27 cellular contexts compared by ENCODE assay signal in the genomic region with DNA sequence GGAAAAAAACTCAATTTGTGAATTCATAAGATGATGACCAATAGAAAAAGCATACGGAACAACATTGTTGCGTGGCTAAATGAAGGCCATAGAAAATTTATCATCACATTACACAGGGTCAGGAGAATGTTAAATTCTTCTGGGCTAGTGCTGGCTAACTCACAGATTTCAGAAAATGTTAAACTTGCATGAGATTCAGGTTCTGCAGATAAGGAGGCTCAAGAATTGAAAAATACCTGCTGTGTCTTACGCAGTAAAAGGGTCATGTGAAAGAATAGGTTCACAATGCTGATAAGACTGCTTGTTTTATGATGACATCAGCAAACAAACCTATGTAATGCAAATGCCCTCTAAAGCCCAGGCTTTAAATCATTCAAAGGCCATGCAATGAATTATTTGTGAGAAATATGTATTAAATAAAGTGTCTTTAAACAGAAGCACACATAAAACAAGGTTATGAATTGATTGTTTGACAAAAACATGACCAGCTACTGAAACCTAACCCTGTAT.
"Had no signal": no experiment of that assay in that cellular context is flagged by ENCODE, and none has a peak within 500 bp of the region (broad histone marks: within the 10 kb centered on the region; RNA-seq: fewer than 3 reads in every experiment).

No MANE protein-coding gene starts in this region.

- H3K27ac ChIP-seq: epithelial cell of prostate, gastrocnemius medialis, left lung, neural progenitor cell, parathyroid adenoma, stomach, thyroid gland had no signal

- FAIRE-seq: colon, kidney had no signal

- H3K4me3 ChIP-seq: gastrocnemius medialis, left lung, neural progenitor cell, smooth muscle cell, stomach, thyroid gland had no signal

- H3K27ac Mint-ChIP-seq: endodermal cell; naive thymus-derived CD4-positive, alpha-beta T cell; nephron; neural progenitor cell; progenitor cell of endocrine pancreas; stimulated activated effector memory CD8-positive, alpha-beta T cell treated with anti-CD3 and anti-CD28 coated beads, Interleukin-12 subunit alpha, Interleukin-12 subunit beta, amount 100 ng/mL, for 72 hours; type B pancreatic cell had no signal

- H3K27me3 ChIP-seq: gastrocnemius medialis, left lung, neural progenitor cell, stomach, thyroid gland had no signal

- ATAC-seq: esophagus mucosa; gastrocnemius medialis; left lung; naive thymus-derived CD4-positive, alpha-beta T cell; sciatic nerve; stimulated activated effector memory CD8-positive, alpha-beta T cell treated with anti-CD3 and anti-CD28 coated beads, Interleukin-12 subunit alpha, Interleukin-12 subunit beta, amount 100 ng/mL, for 72 hours had no signal

- H3K9ac ChIP-seq: neural progenitor cell, parathyroid adenoma had no signal

- H3K4me3 Mint-ChIP-seq: endodermal cell; naive thymus-derived CD4-positive, alpha-beta T cell; nephron; neural progenitor cell; stimulated activated effector memory CD8-positive, alpha-beta T cell treated with anti-CD3 and anti-CD28 coated beads, Interleukin-12 subunit alpha, Interleukin-12 subunit beta, amount 100 ng/mL, for 72 hours; type B pancreatic cell had no signal

- H3K4me2 ChIP-seq: neural progenitor cell, smooth muscle cell had no signal

- H3K79me2 ChIP-seq: parathyroid adenoma had no signal

- H3K36me3 ChIP-seq: gastrocnemius medialis, left lung, neural progenitor cell, stomach, thyroid gland had no signal

- H3K27me3 Mint-ChIP-seq: progenitor cell of endocrine pancreas, type B pancreatic cell had no signal

- H3K9me3 Mint-ChIP-seq: type B pancreatic cell had no signal

- H2AFZ ChIP-seq: parathyroid adenoma had no signal

- H3K9me3 ChIP-seq: gastrocnemius medialis, left lung, thyroid gland had no signal

- H3K4me1 Mint-ChIP-seq: nephron; stimulated activated effector memory CD8-positive, alpha-beta T cell treated with anti-CD3 and anti-CD28 coated beads, Interleukin-12 subunit alpha, Interleukin-12 subunit beta, amount 100 ng/mL, for 72 hours had no signal

- H3K4me1 ChIP-seq: left lung, neural progenitor cell, parathyroid adenoma, stomach had no signal

- H3K36me3 Mint-ChIP-seq: naive thymus-derived CD4-positive, alpha-beta T cell; stimulated activated effector memory CD8-positive, alpha-beta T cell treated with anti-CD3 and anti-CD28 coated beads, Interleukin-12 subunit alpha, Interleukin-12 subunit beta, amount 100 ng/mL, for 72 hours; type B pancreatic cell had no signal

- DNase-seq: effector CD8-positive, alpha-beta T cell; endodermal cell; foreskin fibroblast; gastrocnemius medialis; head of caudate nucleus; kidney; left lung; mesenchymal stem cell; midbrain; naive thymus-derived CD4-positive, alpha-beta T cell; stimulated activated CD4-positive, alpha-beta T cell treated with anti-CD3 and anti-CD28 coated beads, Interleukin-12 subunit alpha, Interleukin-12 subunit beta, amount 100 ng/mL, for 4 hours; stimulated activated CD4-positive, alpha-beta T cell treated with anti-CD3 and anti-CD28 coated beads, Interleukin-1b, Interleukin-23, amount 100 ng/mL, for 48 hours; stimulated activated CD4-positive, alpha-beta T cell treated with anti-CD3 and anti-CD28 coated beads, Interleukin-4, amount 100 ng/mL, for 24 hours; stimulated activated naive CD4-positive, alpha-beta T cell treated with Interleukin-2 at 50 U/mL for 16 hours; stomach; thyroid gland had no signal
